15 cellular contexts compared by ENCODE assay signal in genomic region chr4:20698820-20699219, GRCh38. TPM values are rescaled to one million over a fixed set of nuclear protein-coding genes. Genes with fewer than 3 reads are reported as not detected.
DNase-seq lines count a peak whose midpoint lies in the region; ATAC-seq and TF ChIP-seq lines count a peak whose summit lies in the region.
"Had no signal": no experiment of that assay in that cellular context is flagged by ENCODE, and none has a peak within 500 bp of the region (broad histone marks: within the 10 kb centered on the region; RNA-seq: fewer than 3 reads in every experiment).

No MANE protein-coding gene starts in this region.

- H3K27ac Mint-ChIP-seq in activated CD4-positive, alpha-beta T cell treated with anti-CD3 and anti-CD28 coated beads, Interleukin-2, amount 10 ng/mL, durations not matched to agents 7 days and 5 days, result no peak overlapping the region
- H3K27ac Mint-ChIP-seq in effector memory CD8-positive, alpha-beta T cell, result no peak overlapping the region
- no peak overlapping the region for H3K27ac Mint-ChIP-seq in progenitor cell of endocrine pancreas

- H3K36me3 ChIP-seq in OCI-LY3 (replicated peaks; ENCODE audit: low read depth, low read length), result no peaks in the 10 kb centered on the region
- H3K36me3 ChIP-seq: vagina had no signal

- H3K9ac ChIP-seq in OCI-LY3 (ENCODE audit: low read length), result no peak overlapping the region

- H3K4me3 ChIP-seq in OCI-LY3 (ENCODE audit: low read length), result no peak overlapping the region

- peak overlapping the region; percentile 14 for H3K4me3 Mint-ChIP-seq in activated CD4-positive, alpha-beta T cell treated with anti-CD3 and anti-CD28 coated beads, Interleukin-2, amount 10 ng/mL, durations not matched to agents 7 days and 5 days
- H3K4me3 Mint-ChIP-seq in effector memory CD8-positive, alpha-beta T cell, result peak overlapping the region; percentile 93 to 96
- H3K4me3 Mint-ChIP-seq in progenitor cell of endocrine pancreas (ENCODE audit: low read depth), result peak overlapping the region; percentile 28

- H3K27me3 Mint-ChIP-seq in activated CD4-positive, alpha-beta T cell treated with anti-CD3 and anti-CD28 coated beads, Interleukin-2, amount 10 ng/mL, durations not matched to agents 7 days and 5 days, result no peaks in the 10 kb centered on the region
- peaks cover 11 to 12% of the 10 kb centered on the region in 2 donors for H3K27me3 Mint-ChIP-seq in effector memory CD8-positive, alpha-beta T cell
- peaks cover 3% of the 10 kb centered on the region for H3K27me3 Mint-ChIP-seq in progenitor cell of endocrine pancreas

- H3K4me1 Mint-ChIP-seq in activated CD4-positive, alpha-beta T cell treated with anti-CD3 and anti-CD28 coated beads, Interleukin-2, amount 10 ng/mL, durations not matched to agents 7 days and 5 days, result peaks cover 33% of the 10 kb centered on the region
- H3K4me1 Mint-ChIP-seq in effector memory CD8-positive, alpha-beta T cell (ENCODE audit: low read depth in 2 of 2), result peaks cover 16 to 21% of the 10 kb centered on the region in 2 donors
- peaks cover 16% of the 10 kb centered on the region for H3K4me1 Mint-ChIP-seq in progenitor cell of endocrine pancreas (ENCODE audit: low read depth)

- H3K36me3 Mint-ChIP-seq in activated CD4-positive, alpha-beta T cell treated with anti-CD3 and anti-CD28 coated beads, Interleukin-2, amount 10 ng/mL, durations not matched to agents 7 days and 5 days (ENCODE audit: low read depth), result no peaks in the 10 kb centered on the region
- H3K36me3 Mint-ChIP-seq in effector memory CD8-positive, alpha-beta T cell (ENCODE audit: insufficient read depth), result peaks cover 19% of the 10 kb centered on the region
- H3K36me3 Mint-ChIP-seq in progenitor cell of endocrine pancreas (ENCODE audit: insufficient read depth), result no peaks in the 10 kb centered on the region

- CTCF ChIA-PET in activated CD4-positive, alpha-beta T cell treated with anti-CD3 and anti-CD28 coated beads, Interleukin-2, amount 10 ng/mL, durations not matched to agents 7 days and 5 days (lab: Charles Lee), result interaction anchor here (0.6 to 1.7 kb wide), 2 partner anchors 11 to 13 kb away, joined by 3 to 6 read pairs; no protein-coding TSS in a partner anchor

- H3K9me3 Mint-ChIP-seq in activated CD4-positive, alpha-beta T cell treated with anti-CD3 and anti-CD28 coated beads, Interleukin-2, amount 10 ng/mL, durations not matched to agents 7 days and 5 days, result no peaks in the 10 kb centered on the region
- H3K9me3 Mint-ChIP-seq in effector memory CD8-positive, alpha-beta T cell, result no peaks in the 10 kb centered on the region
- no peaks in the 10 kb centered on the region for H3K9me3 Mint-ChIP-seq in progenitor cell of endocrine pancreas (ENCODE audit: low read depth)

- no peak overlapping the region for H3K4me2 ChIP-seq in OCI-LY3 (ENCODE audit: low read length)

- peaks cover 30% of the 10 kb centered on the region for H3K79me2 ChIP-seq in OCI-LY3 (ENCODE audit: low read length)

- H3K9me3 ChIP-seq in OCI-LY3 (ENCODE audit: insufficient read depth, low read length), result no peaks in the 10 kb centered on the region
- H3K9me3 ChIP-seq: vagina had no signal

- TF ChIP-seq CTCF in OCI-LY3 (IDR thresholded peaks at IDR 0.05; ENCODE audit: low read depth, low read length) (no peak), progenitor cell of endocrine pancreas (IDR thresholded peaks at IDR 0.05; ENCODE audit: unreplicated experiment) (no peak)

- POLR2A ChIA-PET in activated CD4-positive, alpha-beta T cell treated with anti-CD3 and anti-CD28 coated beads, Interleukin-2, amount 10 ng/mL, durations not matched to agents 7 days and 5 days (lab: Charles Lee), result no interaction called here

- H3K27ac ChIP-seq in OCI-LY3 (ENCODE audit: low read length), result no peak overlapping the region
- H3K27ac ChIP-seq: PC-9, vagina had no signal

- no peak for DNase-seq in activated CD4-positive, alpha-beta T cell treated with anti-CD3 and anti-CD28 coated beads, Interleukin-2, amount 10 ng/mL, durations not matched to agents 7 days and 5 days
- DNase-seq in activated CD4-positive, alpha-beta T cell treated with anti-CD3 and anti-CD28 coated beads, Interleukin-2, amount 50 U/mL, for 1 hour, result no peak
- DNase-seq in effector memory CD8-positive, alpha-beta T cell, result no peak
- DNase-seq in progenitor cell of endocrine pancreas (ENCODE audit: low spot score, unreplicated experiment), result no peak
- no peak for DNase-seq in hypothalamus (lab: John Stamatoyannopoulos, UW)
- no peak for DNase-seq in NCI-H446 treated with DMSO at 0.1 percent for 48 hours (lab: John Stamatoyannopoulos, UW)
- DNase-seq: activated CD4-positive, alpha-beta T cell treated with anti-CD3 and anti-CD28 coated beads for 4 hours; activated effector memory CD4-positive, alpha-beta T cell treated with anti-CD3 and anti-CD28 coated beads, Interleukin-2, amount 50 U/mL, for 16 hours; DMS153; PC-9; stimulated activated CD4-positive, alpha-beta T cell treated with anti-CD3 and anti-CD28 coated beads, Interleukin-4, amount 100 ng/mL, for 1 hour had no signal

- H4K20me1 ChIP-seq in OCI-LY3 (ENCODE audit: insufficient read depth, low read length), result no peaks in the 10 kb centered on the region

- H3K27me3 ChIP-seq in OCI-LY3 (ENCODE audit: low read depth, low read length), result no peaks in the 10 kb centered on the region
- H3K27me3 ChIP-seq: vagina had no signal

- peaks cover 19% of the 10 kb centered on the region for H3K4me1 ChIP-seq in OCI-LY3 (ENCODE audit: low read length)

- ATAC-seq in effector memory CD8-positive, alpha-beta T cell (replicated peaks), result no peak
- no peak for ATAC-seq in GM18502 (IDR thresholded peaks at IDR 0.05; ENCODE audit: poor library complexity, unreplicated experiment)
- ATAC-seq: sciatic nerve had no signal

- 0 out of 2 replicates have a peak overlapping the region, but pooled peaks have one; percentile 15 for H2AFZ ChIP-seq in OCI-LY3 (ENCODE audit: low read depth, low read length)

RNA-seq across cellular contexts. Expression of gene PACRGL, which starts 1.4 kb away (rescaled TPM):
- 10 to 100 TPM in 1 of 2 experiments, 1 to 10 TPM in 1; 9.8 to 11.7 TPM for total RNA-seq in activated CD4-positive, alpha-beta T cell treated with anti-CD3 and anti-CD28 coated beads, Interleukin-2, amount 10 ng/mL, durations not matched to agents 7 days and 5 days
- 32.8 and 37.6 TPM in 2 replicates for total RNA-seq in progenitor cell of endocrine pancreas

Comparison
In these comparisons a context has a peak if more than half of its experiments do, and no peak if none do; other contexts are left out.
1. H3K4me3 Mint-ChIP-seq: peak in every context shown above with its lines; median percentile 94 in effector memory CD8-positive, alpha-beta T cell; 28 in progenitor cell of endocrine pancreas; 14 in activated CD4-positive, alpha-beta T cell treated with anti-CD3 and anti-CD28 coated beads, Interleukin-2, amount 10 ng/mL, durations not matched to agents 7 days and 5 days.